ENCODE assay signal across 27 cellular contexts in genomic region chr16:249431-249830, GRCh38. TPM values are rescaled to one million over a fixed set of nuclear protein-coding genes. Genes with fewer than 3 reads are reported as not detected.
"Had no signal": no experiment of that assay in that cellular context is flagged by ENCODE, and none has a peak within 500 bp of the region (broad histone marks: within the 10 kb centered on the region; RNA-seq: fewer than 3 reads in every experiment).

No MANE protein-coding gene starts in this region.

- H3K4me2 ChIP-seq: neural progenitor cell had no signal

- H3K9ac ChIP-seq: neural progenitor cell had no signal

- DNase-seq: colonic mucosa; effector CD8-positive, alpha-beta T cell; endodermal cell; foreskin fibroblast; gastrocnemius medialis; head of caudate nucleus; kidney glomerular epithelial cell; left colon; mesenchymal stem cell; naive thymus-derived CD4-positive, alpha-beta T cell; nucleus accumbens; ovary; small intestine; stimulated activated CD4-positive, alpha-beta T cell treated with anti-CD3 and anti-CD28 coated beads, Interleukin-15, amount 100 ng/mL, for 24 hours; stimulated activated CD4-positive, alpha-beta T cell treated with anti-CD3 and anti-CD28 coated beads, Interleukin-2, amount 100 ng/mL, for 48 hours; stimulated activated naive B cell treated with anti-CD40 and anti-IgM and Interleukin-4, amounts not matched to agents 10 μg/mL and 1 μg/mL and 100 μg/mL, for 72 hours; transverse colon; upper lobe of right lung had no signal

- H3K36me3 ChIP-seq: colonic mucosa, neural progenitor cell, ovary had no signal

- H2AFZ ChIP-seq: neural progenitor cell had no signal

- H3K4me3 ChIP-seq: colonic mucosa, gastrocnemius medialis, neural progenitor cell, ovary, psoas muscle, right lobe of liver, transverse colon, upper lobe of right lung, vagina had no signal

- H3K27me3 ChIP-seq: colonic mucosa, gastrocnemius medialis, neural progenitor cell, ovary, right lobe of liver, transverse colon, upper lobe of right lung, vagina had no signal

- ATAC-seq: gastrocnemius medialis; naive thymus-derived CD4-positive, alpha-beta T cell; psoas muscle; right lobe of liver; stimulated activated naive B cell treated with anti-CD40 and anti-IgM and Interleukin-4, amounts not matched to agents 10 μg/mL and 1 μg/mL and 100 μg/mL, for 72 hours; upper lobe of right lung had no signal

- H3K9me3 ChIP-seq: colonic mucosa, gastrocnemius medialis, ovary, psoas muscle, right lobe of liver, transverse colon, upper lobe of right lung, vagina had no signal

- H3K4me1 ChIP-seq: neural progenitor cell, right lobe of liver, upper lobe of right lung, vagina had no signal

- H3K27ac ChIP-seq: colonic mucosa, epithelial cell of prostate, gastrocnemius medialis, neural progenitor cell, ovary, psoas muscle, right lobe of liver, upper lobe of right lung, vagina had no signal

RNA-seq across cellular contexts. Expression of gene RGS11, which starts 26.3 kb away (rescaled TPM):
- polyA plus RNA-seq: naive thymus-derived CD4-positive, alpha-beta T cell had no signal

RNA-seq across cellular contexts. Expression of gene ARHGDIG, which starts 31.0 kb away (rescaled TPM):
- total RNA-seq: esophagus mucosa, renal cortical epithelial cell, right lobe of liver, vagina had no signal
- polyA plus RNA-seq: liver; naive thymus-derived CD4-positive, alpha-beta T cell had no signal

RNA-seq across cellular contexts. Expression of gene PDIA2, which starts 33.5 kb away (rescaled TPM):
- total RNA-seq: esophagus mucosa, lung microvascular endothelial cell, renal cortical epithelial cell, right lobe of liver, vagina had no signal
- polyA plus RNA-seq: naive thymus-derived CD4-positive, alpha-beta T cell had no signal
